In genomic region chr1:86500731-86501130, GRCh38 we compare ENCODE assay signal across 19 cellular contexts. TPM values are rescaled to one million over a fixed set of nuclear protein-coding genes. Genes with fewer than 3 reads are reported as not detected.
"Had no signal": no experiment of that assay in that cellular context is flagged by ENCODE, and none has a peak within 500 bp of the region (broad histone marks: within the 10 kb centered on the region; RNA-seq: fewer than 3 reads in every experiment).

No MANE protein-coding gene starts in this region.

- H3K27ac Mint-ChIP-seq: activated naive CD4-positive, alpha-beta T cell treated with anti-CD3 and anti-CD28 coated beads, Interleukin-2, amount 50 U/mL, for 24 hours; activated T-cell treated with anti-CD3 and anti-CD28 coated beads, Interleukin-2, amount 50 U/mL, for 24 hours; dendritic cell treated with granulocyte-macrophage colony-stimulating factor and Interleukin-4, amounts not matched to agents 40 ng/mL and 50 ng/mL, for 4 days; endodermal cell; stimulated activated memory B cell treated with anti-CD40 and anti-IgM and Interleukin-4, amounts not matched to agents 10 μg/mL and 1 μg/mL and 100 μg/mL, for 72 hours; type B pancreatic cell had no signal

- DNase-seq: activated CD4-positive, alpha-beta T cell treated with anti-CD3 and anti-CD28 coated beads, Interleukin-2, amount 50 U/mL, for 4 hours; activated effector memory CD4-positive, alpha-beta T cell treated with Interleukin-2 at 50 U/mL for 16 hours; activated T-cell treated with anti-CD3 and anti-CD28 coated beads, Interleukin-2, amount 50 U/mL, for 24 hours; endodermal cell; foreskin keratinocyte; head of caudate nucleus; posterior cingulate gyrus; spleen; stimulated activated CD4-positive, alpha-beta T cell treated with anti-CD3 and anti-CD28 coated beads, Interleukin-1b, Interleukin-23, amount 100 ng/mL, for 48 hours had no signal

- H3K9me3 Mint-ChIP-seq: activated naive CD4-positive, alpha-beta T cell treated with anti-CD3 and anti-CD28 coated beads, Interleukin-2, amount 50 U/mL, for 24 hours; activated T-cell treated with anti-CD3 and anti-CD28 coated beads, Interleukin-2, amount 50 U/mL, for 24 hours; brain; central memory CD8-positive, alpha-beta T cell; dendritic cell treated with granulocyte-macrophage colony-stimulating factor and Interleukin-4, amounts not matched to agents 40 ng/mL and 50 ng/mL, for 4 days; endodermal cell; naive B cell; stimulated activated memory B cell treated with anti-CD40 and anti-IgM and Interleukin-4, amounts not matched to agents 10 μg/mL and 1 μg/mL and 100 μg/mL, for 72 hours; type B pancreatic cell had no signal

- H3K9me3 ChIP-seq: right atrium auricular region, spleen, suprapubic skin had no signal

- H3K4me3 ChIP-seq: right atrium auricular region, spleen, suprapubic skin had no signal

- H3K27me3 ChIP-seq: foreskin keratinocyte, right atrium auricular region, suprapubic skin had no signal

- H3K27ac ChIP-seq: foreskin keratinocyte, spleen had no signal

- H3K36me3 Mint-ChIP-seq: activated naive CD4-positive, alpha-beta T cell treated with anti-CD3 and anti-CD28 coated beads, Interleukin-2, amount 50 U/mL, for 24 hours; brain; naive B cell; stimulated activated memory B cell treated with anti-CD40 and anti-IgM and Interleukin-4, amounts not matched to agents 10 μg/mL and 1 μg/mL and 100 μg/mL, for 72 hours; type B pancreatic cell had no signal

- H3K36me3 ChIP-seq: right atrium auricular region, spleen, suprapubic skin had no signal

- H3K4me3 Mint-ChIP-seq: activated naive CD4-positive, alpha-beta T cell treated with anti-CD3 and anti-CD28 coated beads, Interleukin-2, amount 50 U/mL, for 24 hours; activated T-cell treated with anti-CD3 and anti-CD28 coated beads, Interleukin-2, amount 50 U/mL, for 24 hours; central memory CD8-positive, alpha-beta T cell; dendritic cell treated with granulocyte-macrophage colony-stimulating factor and Interleukin-4, amounts not matched to agents 40 ng/mL and 50 ng/mL, for 4 days; endodermal cell; naive B cell; stimulated activated memory B cell treated with anti-CD40 and anti-IgM and Interleukin-4, amounts not matched to agents 10 μg/mL and 1 μg/mL and 100 μg/mL, for 72 hours; type B pancreatic cell had no signal

RNA-seq across cellular contexts. Expression of gene CLCA1, which starts 32.0 kb away (rescaled TPM):
- total RNA-seq: foreskin keratinocyte, liver, right atrium auricular region, spleen, suprapubic skin had no signal
- polyA plus RNA-seq: foreskin keratinocyte, liver had no signal

RNA-seq across cellular contexts. Expression of gene CLCA4, which starts 46.1 kb away (rescaled TPM):
- total RNA-seq: endodermal cell, foreskin keratinocyte, liver, right atrium auricular region had no signal
